8 cellular contexts compared by ENCODE assay signal in genomic region chr10:14954001-14954770, GRCh38. TPM values are rescaled to one million over a fixed set of nuclear protein-coding genes. Genes with fewer than 3 reads are reported as not detected.
DNase-seq lines count a peak whose midpoint lies in the region; ATAC-seq and TF ChIP-seq lines count a peak whose summit lies in the region.

DCLRE1C (minus strand) TSS chr10:14954096; CDS start chr10:14954010, 86 bp downstream.

- peak within 1 kb of the TSS; percentile 88 for H3K4me3 Mint-ChIP-seq in activated naive CD4-positive, alpha-beta T cell treated with anti-CD3 and anti-CD28 coated beads, Interleukin-2, amount 50 U/mL, for 24 hours

- TF ChIP-seq EP300 in suprapubic skin (IDR thresholded peaks at IDR 0.05): no peak

- TF ChIP-seq CTCF in GM10266 (IDR thresholded peaks at IDR 0.05; ENCODE audit: control insufficient read depth, insufficient read depth, low read depth, missing control alignments): no peak
- no peak for TF ChIP-seq CTCF in suprapubic skin (IDR thresholded peaks at IDR 0.05)

- H3K27me3 ChIP-seq in suprapubic skin: no peaks in the 10 kb centered on the region

- H3K36me3 ChIP-seq in suprapubic skin: no peaks in the 10 kb centered on the region

- H3K9me3 Mint-ChIP-seq in activated naive CD4-positive, alpha-beta T cell treated with anti-CD3 and anti-CD28 coated beads, Interleukin-2, amount 50 U/mL, for 24 hours: no peaks in the 10 kb centered on the region

- under 1% methylated on average over 40 of the region's 45 CpGs for WGBS in suprapubic skin

- H3K4me1 ChIP-seq in suprapubic skin: peaks cover 30% of the 10 kb centered on the region

- DNase-seq in GM10266 (ENCODE audit: extremely low spot score): peak; percentile 87
- peak; percentile 87 for DNase-seq in NCI-H1092 treated with DMSO at 0.1 percent for 48 hours (lab: John Stamatoyannopoulos, UW)
- peak; percentile 89 for DNase-seq in globus pallidus (ENCODE audit: low spot score)
- DNase-seq in occipital lobe (lab: John Stamatoyannopoulos, UW): peak; percentile 85
- peak; percentile 94 for DNase-seq in suprapubic skin (ENCODE audit: low spot score in 2 of 2)

- peak within 1 kb of the TSS; percentile 76 for H3K4me3 ChIP-seq in suprapubic skin

- peak in 1 of 2 donors; percentile 11 for TF ChIP-seq POLR2A in suprapubic skin (IDR thresholded peaks at IDR 0.05)

- peaks cover 5% of the 10 kb centered on the region for H3K36me3 Mint-ChIP-seq in activated naive CD4-positive, alpha-beta T cell treated with anti-CD3 and anti-CD28 coated beads, Interleukin-2, amount 50 U/mL, for 24 hours

- no peaks in the 10 kb centered on the region for H3K9me3 ChIP-seq in suprapubic skin

- peak within 1 kb of the TSS; percentile 96 for H3K27ac Mint-ChIP-seq in activated naive CD4-positive, alpha-beta T cell treated with anti-CD3 and anti-CD28 coated beads, Interleukin-2, amount 50 U/mL, for 24 hours

- no peaks in the 10 kb centered on the region for H3K27me3 Mint-ChIP-seq in activated naive CD4-positive, alpha-beta T cell treated with anti-CD3 and anti-CD28 coated beads, Interleukin-2, amount 50 U/mL, for 24 hours

- peak within 1 kb of the TSS; percentile 91 for H3K27ac ChIP-seq in suprapubic skin

- ATAC-seq in HG02623 (IDR thresholded peaks at IDR 0.05; ENCODE audit: unreplicated experiment) (peak; percentile 71), SK-N-SH treated with all-trans-retinoic acid at 6 μM for 48 hours (peak; percentile 98)

- H3K4me1 Mint-ChIP-seq in activated naive CD4-positive, alpha-beta T cell treated with anti-CD3 and anti-CD28 coated beads, Interleukin-2, amount 50 U/mL, for 24 hours: peaks cover 60% of the 10 kb centered on the region

TF ChIP-seq in SK-N-SH treated with all-trans-retinoic acid at 6 μM for 48 hours, 23 proteins besides CTCF, POLR2A, EP300 and RAD21:
- TF ChIP-seq GLIS3 (CRISPR knock-in tag; IDR thresholded peaks at IDR 0.05): 0 out of 2 replicates have a peak, but pooled peaks have one; percentile 29
- no peak for TF ChIP-seq ZNF70 (CRISPR knock-in tag; IDR thresholded peaks at IDR 0.05)
- TF ChIP-seq, protein P1, sequence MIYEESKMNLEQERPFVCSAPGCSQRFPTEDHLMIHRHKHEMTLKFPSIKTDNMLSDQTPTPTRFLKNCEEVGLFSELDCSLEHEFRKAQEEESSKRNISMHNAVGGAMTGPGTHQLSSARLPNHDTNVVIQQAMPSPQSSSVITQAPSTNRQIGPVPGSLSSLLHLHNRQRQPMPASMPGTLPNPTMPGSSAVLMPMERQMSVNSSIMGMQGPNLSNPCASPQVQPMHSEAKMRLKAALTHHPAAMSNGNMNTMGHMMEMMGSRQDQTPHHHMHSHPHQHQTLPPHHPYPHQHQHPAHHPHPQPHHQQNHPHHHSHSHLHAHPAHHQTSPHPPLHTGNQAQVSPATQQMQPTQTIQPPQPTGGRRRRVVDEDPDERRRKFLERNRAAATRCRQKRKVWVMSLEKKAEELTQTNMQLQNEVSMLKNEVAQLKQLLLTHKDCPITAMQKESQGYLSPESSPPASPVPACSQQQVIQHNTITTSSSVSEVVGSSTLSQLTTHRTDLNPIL (CRISPR knock-in tag; IDR thresholded peaks at IDR 0.05; ENCODE audit: low read depth): no peak
- peak; percentile 15; the same call in 1 of the 2 replicates for TF ChIP-seq TSHZ2 (CRISPR knock-in tag; IDR thresholded peaks at IDR 0.05)

RNA-seq across cellular contexts. Expression of gene DCLRE1C, which starts in this region (rescaled TPM):
- total RNA-seq in occipital lobe (11.4 TPM), suprapubic skin (10 to 100 TPM in 3 of 4 donors, 1 to 10 TPM in 1; 7.1 to 17.5 (median 13.0) TPM)

Comparison
In these comparisons a context has a peak if more than half of its experiments do, and no peak if none do; other contexts are left out.
1. Peak in every context shown above with its lines: DNase-seq, ATAC-seq, H3K4me3 ChIP-seq and H3K27ac ChIP-seq.